In genomic region chr3:47469616-47470015, GRCh38 we compare ENCODE assay signal across 17 cellular contexts. TPM values are rescaled to one million over a fixed set of nuclear protein-coding genes. Genes with fewer than 3 reads are reported as not detected.
DNase-seq lines count a peak whose midpoint lies in the region; ATAC-seq and TF ChIP-seq lines count a peak whose summit lies in the region.
"Had no signal": no experiment of that assay in that cellular context is flagged by ENCODE, and none has a peak within 500 bp of the region (broad histone marks: within the 10 kb centered on the region; RNA-seq: fewer than 3 reads in every experiment).

No MANE protein-coding gene starts in this region.

- no peak overlapping the region for H3K27ac ChIP-seq in transverse colon

- no peak for TF ChIP-seq POLR2A in transverse colon (IDR thresholded peaks at IDR 0.05)

- in situ Hi-C loops in transverse colon (cut with MboI; ENCODE audit: low pct_ligation_motif_present in 1 of 4, low pct_unique_long_range_greater_than_20kb in 1 of 4, low sequenced_read_pairs in 3 of 4): loop anchor here in 1 of 4 donors (5.0 kb wide), 1 partner anchor 47 kb away; no protein-coding TSS in a partner anchor

- no peak overlapping the region for H3K4me3 ChIP-seq in transverse colon
- H3K4me3 ChIP-seq: Peyer's patch had no signal

- no peaks in the 10 kb centered on the region for H3K27me3 Mint-ChIP-seq in activated T-helper 17 cell treated with anti-CD3 and anti-CD28 coated beads, Interleukin-2, amount 50 U/mL, for 72 hours

- H3K9me3 Mint-ChIP-seq in activated T-helper 17 cell treated with anti-CD3 and anti-CD28 coated beads, Interleukin-2, amount 50 U/mL, for 72 hours: peaks cover 5% of the 10 kb centered on the region
- H3K9me3 Mint-ChIP-seq: CD8-positive, alpha-beta T cell had no signal

- TF ChIP-seq CTCF in transverse colon (IDR thresholded peaks at IDR 0.05): no peak

- H3K9me3 ChIP-seq in transverse colon: no peaks in the 10 kb centered on the region
- H3K9me3 ChIP-seq: Peyer's patch had no signal

- no peak overlapping the region for H3K27ac Mint-ChIP-seq in activated T-helper 17 cell treated with anti-CD3 and anti-CD28 coated beads, Interleukin-2, amount 50 U/mL, for 72 hours
- H3K27ac Mint-ChIP-seq: CD8-positive, alpha-beta T cell had no signal

- no peaks in the 10 kb centered on the region for H3K36me3 ChIP-seq in transverse colon
- H3K36me3 ChIP-seq: Peyer's patch had no signal

- H3K4me1 ChIP-seq in transverse colon: peaks cover 4 to 24% (median 9%) of the 10 kb centered on the region in 4 donors

- WGBS in transverse colon (ENCODE audit: low coverage in 1 of 2), 2 donors: 93 to 97% methylated on average over 2 to 3 of the region's 3 CpGs

- intact Hi-C loops in transverse colon (cut with DNase I; ENCODE audit: low total_unique reads): no loop called here

- H3K27me3 ChIP-seq in transverse colon: no peaks in the 10 kb centered on the region
- H3K27me3 ChIP-seq: Peyer's patch had no signal

- peaks cover 13% of the 10 kb centered on the region for H3K4me1 Mint-ChIP-seq in activated T-helper 17 cell treated with anti-CD3 and anti-CD28 coated beads, Interleukin-2, amount 50 U/mL, for 72 hours

- ATAC-seq in left lobe of liver: peak; percentile 67
- no peak for ATAC-seq in esophagus mucosa
- no peak for ATAC-seq in activated T-helper 17 cell treated with anti-CD3 and anti-CD28 coated beads, Interleukin-2, amount 50 U/mL, for 72 hours (replicated peaks)
- ATAC-seq: CD8-positive, alpha-beta T cell had no signal

- no peak overlapping the region for H3K4me3 Mint-ChIP-seq in activated T-helper 17 cell treated with anti-CD3 and anti-CD28 coated beads, Interleukin-2, amount 50 U/mL, for 72 hours
- H3K4me3 Mint-ChIP-seq: CD8-positive, alpha-beta T cell had no signal

- peak; percentile 33 for DNase-seq in RPMI7951 (ENCODE audit: low read depth)
- peak; percentile 90 for DNase-seq in fibroblast of gingiva (ENCODE audit: low read depth)
- DNase-seq in left lobe of liver (ENCODE audit: low spot score): no peak
- DNase-seq in transverse colon: peak; percentile 17
- no peak for DNase-seq in midbrain (lab: John Stamatoyannopoulos, UW)
- DNase-seq: CD8-positive, alpha-beta T cell; DND-41; GF-D8; MM.1S; NCI-H1105 treated with DMSO at 0.1 percent for 48 hours; NCI-H2029; NCI-H2171 treated with DMSO at 0.1 percent for 48 hours; NCI-H510A; SHP77 had no signal

- peaks cover 22% of the 10 kb centered on the region for H3K36me3 Mint-ChIP-seq in activated T-helper 17 cell treated with anti-CD3 and anti-CD28 coated beads, Interleukin-2, amount 50 U/mL, for 72 hours (ENCODE audit: low read depth)

- TF ChIP-seq EP300 in transverse colon (IDR thresholded peaks at IDR 0.05; ENCODE audit: low read depth): no peak

RNA-seq across cellular contexts. Expression of gene SCAP, which starts 6.1 kb away (rescaled TPM):
- 37.4 and 44.1 TPM in 2 replicates for total RNA-seq in RPMI7951 (2014; rRNA removed; shearing (Covaris generic))
- total RNA-seq in left lobe of liver (92.3 TPM), transverse colon (100 to 1,000 TPM; 160 to 288 (median 198) TPM), esophagus mucosa (59.8 TPM)
- total RNA-seq in activated T-helper 17 cell treated with anti-CD3 and anti-CD28 coated beads, Interleukin-2, amount 50 U/mL, for 72 hours: 10 to 100 TPM; 44.0 to 73.3 TPM

RNA-seq across cellular contexts. Expression of gene ELP6, which starts 43.9 kb away (rescaled TPM):
- total RNA-seq in RPMI7951 (2014; rRNA removed; shearing (Covaris generic)): 40.4 and 46.2 TPM in 2 replicates
- total RNA-seq in left lobe of liver (18.7 TPM), transverse colon (10 to 100 TPM in 3 of 4 donors, 1 to 10 TPM in 1; 1.2 to 55.7 (median 28.3) TPM), esophagus mucosa (20.9 TPM)
- total RNA-seq in activated T-helper 17 cell treated with anti-CD3 and anti-CD28 coated beads, Interleukin-2, amount 50 U/mL, for 72 hours: 10 to 100 TPM; 38.6 to 45.8 TPM

Comparison
In these comparisons a context has a peak if more than half of its experiments do, and no peak if none do; other contexts are left out.
1. DNase-seq: peak in RPMI7951 (single experiment), fibroblast of gingiva (single experiment) and transverse colon (single experiment); none in left lobe of liver (single experiment) and midbrain (single experiment).